Comparison of ENCODE assay signal across 8 cellular contexts in the genomic region with DNA sequence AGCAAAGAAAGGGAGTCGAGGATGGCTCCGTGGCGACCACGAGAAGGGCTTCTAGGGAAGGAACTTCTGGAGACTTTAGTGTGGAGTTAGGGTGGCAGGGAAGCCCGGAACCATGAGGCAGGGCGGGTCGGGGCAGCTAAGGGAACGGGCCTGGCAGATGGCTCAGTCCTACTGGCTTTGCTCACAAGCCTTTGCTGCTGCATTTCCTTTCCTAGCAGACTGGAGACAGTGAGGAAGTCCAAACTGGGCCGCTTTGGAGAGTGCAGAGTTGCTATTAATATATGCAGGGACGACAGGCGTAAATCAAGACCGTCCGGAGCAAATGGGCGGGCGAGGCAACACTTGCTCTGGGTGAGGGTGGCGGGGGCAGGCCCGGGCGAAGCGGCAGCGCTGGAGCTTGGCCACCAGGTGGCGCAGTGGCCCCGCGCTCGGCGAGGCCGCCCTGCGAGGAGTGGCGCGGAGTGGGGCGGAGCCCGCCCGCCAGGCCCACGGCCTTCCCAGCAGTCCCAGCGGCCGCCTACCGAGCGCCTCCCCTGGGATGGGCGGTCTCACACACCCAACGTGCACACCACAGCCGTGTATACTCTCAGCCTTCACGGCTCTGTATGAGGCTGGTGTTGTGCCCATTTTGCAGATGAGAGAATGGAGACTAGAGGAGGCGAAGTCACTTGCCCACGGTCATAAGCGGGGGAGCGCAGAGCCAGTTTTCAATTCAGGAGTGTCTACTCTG. TPM values are rescaled to one million over a fixed set of nuclear protein-coding genes. Genes with fewer than 3 reads are reported as not detected.
DNase-seq lines count a peak whose midpoint lies in the region; ATAC-seq and TF ChIP-seq lines count a peak whose summit lies in the region.

No MANE protein-coding gene starts in this region.

- H3K27ac ChIP-seq in RWPE2 (ENCODE audit: poor library complexity, severe bottlenecking), result no peak overlapping the region
- H3K27ac ChIP-seq in neural cell (ENCODE audit: low read length), result no peak overlapping the region
- peak overlapping the region; percentile 81 to 92 (median 90) for H3K27ac ChIP-seq in stomach

- no peaks in the 10 kb centered on the region for H4K20me1 ChIP-seq in neural cell (ENCODE audit: insufficient read depth)

- peak; percentile 86 for ATAC-seq in GM21619 (IDR thresholded peaks at IDR 0.05; ENCODE audit: unreplicated experiment)
- peak; percentile 96 for ATAC-seq in RWPE2 (ENCODE audit: low read depth)

- in situ Hi-C loops in KBM-7 (cut with MboI; ENCODE audit: low pct_unique_long_range_greater_than_20kb, low sequenced_read_pairs), result no loop called here

- no peak overlapping the region for H2AFZ ChIP-seq in neural cell (ENCODE audit: low read depth, low read length)

- H3K4me1 ChIP-seq in RWPE2 (ENCODE audit: insufficient read depth, poor library complexity, severe bottlenecking) (no peaks in the 10 kb centered on the region), stomach (peaks cover 18 to 39% (median 33%) of the 10 kb centered on the region in 4 donors)

- intact Hi-C loops in stomach (cut with DNase I; ENCODE audit: low total_unique reads), result loop anchor here (5.0 to 10.0 kb wide), 2 partner anchors 141 to 239 kb away; no protein-coding TSS in a partner anchor

- H3K36me3 ChIP-seq in RWPE2 (ENCODE audit: low read depth) (no peaks in the 10 kb centered on the region), neural cell (ENCODE audit: insufficient read depth, low read length) (no peaks in the 10 kb centered on the region), stomach (peaks cover 0 to 3% (median 0%) of the 10 kb centered on the region in 4 donors)

- no peaks in the 10 kb centered on the region for H3K9me2 ChIP-seq in neural cell (ENCODE audit: insufficient read depth, low read length)

- peak overlapping the region; percentile 16 for H3K9ac ChIP-seq in neural cell (ENCODE audit: low read length)

- H3F3A ChIP-seq in neural cell (ENCODE audit: insufficient read depth, low read length, poor library complexity, severe bottlenecking), result no peaks in the 10 kb centered on the region

- H3K9me3 ChIP-seq in RWPE2 (ENCODE audit: severe bottlenecking) (no peaks in the 10 kb centered on the region), neural cell (ENCODE audit: low read length) (no peaks in the 10 kb centered on the region), stomach (no peaks in the 10 kb centered on the region)

- peak; percentile 98 for TF ChIP-seq RAD21 in neural cell (conservative IDR thresholded peaks at IDR 0.05)

- no peaks in the 10 kb centered on the region for H3K79me2 ChIP-seq in neural cell (replicated peaks; ENCODE audit: insufficient read depth, low read length)

- DNase-seq in ELF-1 (ENCODE audit: low read depth, low spot score), result peak; percentile 90
- DNase-seq in KBM-7, result peak; percentile 97
- DNase-seq in RWPE2 (ENCODE audit: low spot score), result peak; percentile 90
- DNase-seq in activated T-helper 9 cell treated with anti-CD3 and anti-CD28 coated beads, Interleukin-2, amount 50 U/mL, for 16 hours (ENCODE audit: low read depth), result peak; percentile 93
- DNase-seq in fibroblast of pulmonary artery (ENCODE audit: low read depth), result peak; percentile 90
- DNase-seq in stomach, result peak; percentile 95

- WGBS in stomach, 5 donors, result 3 to 4% (median 3%) methylated on average over 20 to 45 of the region's 45 CpGs

- H3K4me3 ChIP-seq in RWPE2 (ENCODE audit: severe bottlenecking) (peak overlapping the region; percentile 25), fibroblast of pulmonary artery (replicated peaks; ENCODE audit: low read depth, low read length) (peak overlapping the region; percentile 51), neural cell (ENCODE audit: low read length) (peak overlapping the region; percentile 46), stomach (peak overlapping the region; percentile 58 to 74 (median 66))

- H3K27me3 ChIP-seq in RWPE2 (ENCODE audit: insufficient read depth, poor library complexity, severe bottlenecking) (no peaks in the 10 kb centered on the region), neural cell (ENCODE audit: insufficient read depth, low read depth, low read length) (no peaks in the 10 kb centered on the region), stomach (no peaks in the 10 kb centered on the region)

- TF ChIP-seq EP300 in neural cell (conservative IDR thresholded peaks at IDR 0.05; ENCODE audit: poor library complexity, severe bottlenecking), result no peak
- no peak for TF ChIP-seq EP300 in stomach (IDR thresholded peaks at IDR 0.05)

- TF ChIP-seq POLR2A in stomach (IDR thresholded peaks at IDR 0.05), result peak in 1 of 4 donors; percentile 25

- peak; percentile 98 for TF ChIP-seq CTCF in RWPE2 (IDR thresholded peaks at IDR 0.05; ENCODE audit: poor library complexity, severe bottlenecking)
- peak; percentile 41 for TF ChIP-seq CTCF in fibroblast of pulmonary artery (IDR thresholded peaks at IDR 0.05; ENCODE audit: low read length, missing control alignments)
- TF ChIP-seq CTCF in neural cell (IDR thresholded peaks at IDR 0.05; ENCODE audit: poor library complexity, severe bottlenecking), result peak; percentile 98
- peak in 5 of 7 experiments; percentile 75 to 99 (median 97) for TF ChIP-seq CTCF in stomach (IDR thresholded peaks at IDR 0.05)

- no peak overlapping the region for H3K4me2 ChIP-seq in neural cell (ENCODE audit: low read length)

TF ChIP-seq in neural cell, 6 proteins besides CTCF, POLR2A, EP300 and RAD21:
- no peak for TF ChIP-seq POLR2AphosphoS5 (IDR thresholded peaks at IDR 0.05)
- peak; percentile 100 for TF ChIP-seq SMC3 (conservative IDR thresholded peaks at IDR 0.05; ENCODE audit: poor library complexity)
- TF ChIP-seq MXI1 (conservative IDR thresholded peaks at IDR 0.05; ENCODE audit: poor library complexity, severe bottlenecking), result peak; percentile 32
- TF ChIP-seq TAF1 (IDR thresholded peaks at IDR 0.05; ENCODE audit: low read depth), result no peak
- TF ChIP-seq, protein P1, sequence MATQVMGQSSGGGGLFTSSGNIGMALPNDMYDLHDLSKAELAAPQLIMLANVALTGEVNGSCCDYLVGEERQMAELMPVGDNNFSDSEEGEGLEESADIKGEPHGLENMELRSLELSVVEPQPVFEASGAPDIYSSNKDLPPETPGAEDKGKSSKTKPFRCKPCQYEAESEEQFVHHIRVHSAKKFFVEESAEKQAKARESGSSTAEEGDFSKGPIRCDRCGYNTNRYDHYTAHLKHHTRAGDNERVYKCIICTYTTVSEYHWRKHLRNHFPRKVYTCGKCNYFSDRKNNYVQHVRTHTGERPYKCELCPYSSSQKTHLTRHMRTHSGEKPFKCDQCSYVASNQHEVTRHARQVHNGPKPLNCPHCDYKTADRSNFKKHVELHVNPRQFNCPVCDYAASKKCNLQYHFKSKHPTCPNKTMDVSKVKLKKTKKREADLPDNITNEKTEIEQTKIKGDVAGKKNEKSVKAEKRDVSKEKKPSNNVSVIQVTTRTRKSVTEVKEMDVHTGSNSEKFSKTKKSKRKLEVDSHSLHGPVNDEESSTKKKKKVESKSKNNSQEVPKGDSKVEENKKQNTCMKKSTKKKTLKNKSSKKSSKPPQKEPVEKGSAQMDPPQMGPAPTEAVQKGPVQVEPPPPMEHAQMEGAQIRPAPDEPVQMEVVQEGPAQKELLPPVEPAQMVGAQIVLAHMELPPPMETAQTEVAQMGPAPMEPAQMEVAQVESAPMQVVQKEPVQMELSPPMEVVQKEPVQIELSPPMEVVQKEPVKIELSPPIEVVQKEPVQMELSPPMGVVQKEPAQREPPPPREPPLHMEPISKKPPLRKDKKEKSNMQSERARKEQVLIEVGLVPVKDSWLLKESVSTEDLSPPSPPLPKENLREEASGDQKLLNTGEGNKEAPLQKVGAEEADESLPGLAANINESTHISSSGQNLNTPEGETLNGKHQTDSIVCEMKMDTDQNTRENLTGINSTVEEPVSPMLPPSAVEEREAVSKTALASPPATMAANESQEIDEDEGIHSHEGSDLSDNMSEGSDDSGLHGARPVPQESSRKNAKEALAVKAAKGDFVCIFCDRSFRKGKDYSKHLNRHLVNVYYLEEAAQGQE (IDR thresholded peaks at IDR 0.05; ENCODE audit: borderline replicate concordance), result no peak
- no peak for TF ChIP-seq EZH2 (IDR thresholded peaks at IDR 0.05; ENCODE audit: borderline replicate concordance, insufficient read depth, low read length, poor library complexity, severe bottlenecking)

RNA-seq across cellular contexts. Expression of a gene that starts 24.4 kb away (rescaled TPM):
- polyA plus RNA-seq in neural cell (2.4 and 4.1 TPM in 2 replicates), stomach (under 1 TPM in 1 of 3 donors, not detected in 2; 0.03 TPM)
- polyA minus RNA-seq in neural cell, result 0.93 TPM in 1 of 2 replicates, not detected in the other
- total RNA-seq in stomach, result not detected

Comparison
In these comparisons a context has a peak if more than half of its experiments do, and no peak if none do; other contexts are left out.
1. H3K27ac ChIP-seq: peak in stomach (5 of 5); none in RWPE2 (single experiment) and neural cell (single experiment).
2. CTCF ChIP-seq: peak in every context shown above with its lines; median percentile 98 in RWPE2; 98 in neural cell; 97 in stomach; 41 in fibroblast of pulmonary artery.
3. Peak in every context shown above with its lines, with median percentiles within 50 percentile points of each other: DNase-seq and H3K4me3 ChIP-seq.